In genomic region chr7:73674468-73675124, GRCh38 we compare ENCODE assay signal across 19 cellular contexts. TPM values are rescaled to one million over a fixed set of nuclear protein-coding genes. Genes with fewer than 3 reads are reported as not detected.
DNase-seq lines count a peak whose midpoint lies in the region; ATAC-seq, FAIRE-seq and TF ChIP-seq lines count a peak whose summit lies in the region.
"Had no signal": no experiment of that assay in that cellular context is flagged by ENCODE, and none has a peak within 500 bp of the region (broad histone marks: within the 10 kb centered on the region; RNA-seq: fewer than 3 reads in every experiment).

No MANE protein-coding gene starts in this region.

- H3K79me2 ChIP-seq in astrocyte (ENCODE audit: insufficient read depth, low read length), result peaks cover 15% of the 10 kb centered on the region
- H3K79me2 ChIP-seq in HepG2 (ENCODE audit: insufficient read depth, low read length), result peaks cover 2% of the 10 kb centered on the region

- peak overlapping the region; percentile 66 for H3K27ac Mint-ChIP-seq in astrocyte (ENCODE audit: unreplicated experiment)
- H3K27ac Mint-ChIP-seq in stimulated activated effector memory CD8-positive, alpha-beta T cell treated with anti-CD3 and anti-CD28 coated beads, Interleukin-12 subunit alpha, Interleukin-12 subunit beta, amount 100 ng/mL, for 72 hours, result peak overlapping the region; percentile 20
- H3K27ac Mint-ChIP-seq in naive thymus-derived CD8-positive, alpha-beta T cell, result peak overlapping the region in 1 of 10 donors; percentile 5
- H3K27ac Mint-ChIP-seq: CD4-positive, CD25-positive, alpha-beta regulatory T cell; GM23338; IgD-negative memory B cell had no signal

- peaks cover 23% of the 10 kb centered on the region for H3K36me3 Mint-ChIP-seq in astrocyte (ENCODE audit: low read depth, unreplicated experiment)
- H3K36me3 Mint-ChIP-seq in stimulated activated effector memory CD8-positive, alpha-beta T cell treated with anti-CD3 and anti-CD28 coated beads, Interleukin-12 subunit alpha, Interleukin-12 subunit beta, amount 100 ng/mL, for 72 hours, result peaks cover 20% of the 10 kb centered on the region
- H3K36me3 Mint-ChIP-seq in naive thymus-derived CD8-positive, alpha-beta T cell, result peaks cover 0 to 21% (median 16%) of the 10 kb centered on the region in 3 donors
- H3K36me3 Mint-ChIP-seq: IgD-negative memory B cell had no signal

- no peak overlapping the region for H3K4me3 ChIP-seq in A673 (ENCODE audit: low read depth, low read length, poor library complexity, severe bottlenecking)
- H3K4me3 ChIP-seq in astrocyte (ENCODE audit: insufficient read depth, low read depth, low read length), result no peak overlapping the region
- no peak overlapping the region for H3K4me3 ChIP-seq in HepG2 (replicated peaks in 1 of 3; ENCODE audit: insufficient read depth in 1 of 3, low read depth in 2 of 3, low read length in 3 of 3)
- H3K4me3 ChIP-seq: GM23338 had no signal

- H3K4me3 Mint-ChIP-seq in astrocyte (ENCODE audit: unreplicated experiment), result no peak overlapping the region
- no peak overlapping the region for H3K4me3 Mint-ChIP-seq in stimulated activated effector memory CD8-positive, alpha-beta T cell treated with anti-CD3 and anti-CD28 coated beads, Interleukin-12 subunit alpha, Interleukin-12 subunit beta, amount 100 ng/mL, for 72 hours
- H3K4me3 Mint-ChIP-seq in naive thymus-derived CD8-positive, alpha-beta T cell, result no peak overlapping the region
- H3K4me3 Mint-ChIP-seq: CD4-positive, CD25-positive, alpha-beta regulatory T cell; CD8-positive, alpha-beta memory T cell; GM23338; IgD-negative memory B cell had no signal

- H3K27ac ChIP-seq in A673 (ENCODE audit: low read depth, low read length, poor library complexity, severe bottlenecking) (peak overlapping the region; percentile 37), astrocyte (ENCODE audit: low read depth, low read length) (no peak overlapping the region), HepG2 (ENCODE audit: extremely low read length, insufficient read depth, low read length) (no peak overlapping the region)

- TF ChIP-seq POLR2A in HepG2 (IDR thresholded peaks at IDR 0.05; ENCODE audit: insufficient read depth in 1 of 2, low read depth in 2 of 2, low read length in 2 of 2), result no peak

- in situ Hi-C loops in HepG2 (cut with HindIII; ENCODE audit: extremely low pct_ligation_motif_present, low pct_unique_long_range_greater_than_20kb), result no loop called here

- no peak for FAIRE-seq in astrocyte (lab: Jason Lieb, UNC)
- no peak for FAIRE-seq in HepG2 (lab: Jason Lieb, UNC)
- FAIRE-seq: H54, HTR-8/SVneo had no signal

- H3K4me1 ChIP-seq in A673 (ENCODE audit: insufficient read depth, low read length, poor library complexity, severe bottlenecking) (no peaks in the 10 kb centered on the region), astrocyte (ENCODE audit: insufficient read depth, low read length) (no peaks in the 10 kb centered on the region), HepG2 (ENCODE audit: insufficient read depth, low read length) (peaks cover 27% of the 10 kb centered on the region)
- H3K4me1 ChIP-seq: BE2C had no signal

- H3K27me3 Mint-ChIP-seq in astrocyte (ENCODE audit: low read depth, unreplicated experiment), result no peaks in the 10 kb centered on the region
- peaks cover 0 to 2% (median 0%) of the 10 kb centered on the region in 5 donors for H3K27me3 Mint-ChIP-seq in naive thymus-derived CD8-positive, alpha-beta T cell
- H3K27me3 Mint-ChIP-seq: CD8-positive, alpha-beta memory T cell had no signal

- H3K27me3 ChIP-seq in A673 (replicated peaks; ENCODE audit: insufficient read depth, low read depth, low read length, poor library complexity), result no peaks in the 10 kb centered on the region
- no peaks in the 10 kb centered on the region for H3K27me3 ChIP-seq in astrocyte (ENCODE audit: insufficient read depth, low read length)
- H3K27me3 ChIP-seq in HepG2 (ENCODE audit: control insufficient read depth in 1 of 2, insufficient read depth in 2 of 2, low read length in 2 of 2), result no peaks in the 10 kb centered on the region
- H3K27me3 ChIP-seq: BE2C had no signal

- TF ChIP-seq RAD21 in HepG2 (CRISPR knock-in tag; IDR thresholded peaks at IDR 0.05), result no peak

- H2AFZ ChIP-seq in astrocyte (ENCODE audit: low read depth, low read length) (no peak overlapping the region), HepG2 (ENCODE audit: low read length) (no peak overlapping the region)
- H2AFZ ChIP-seq: GM23338 had no signal

- no CpG with 5 or more reads among the region's 1 CpG for WGBS in HepG2 (ENCODE audit: low lambda C conversion rate)

- peaks cover 2% of the 10 kb centered on the region for H3K4me1 Mint-ChIP-seq in astrocyte (ENCODE audit: low read depth, unreplicated experiment)
- no peaks in the 10 kb centered on the region for H3K4me1 Mint-ChIP-seq in stimulated activated effector memory CD8-positive, alpha-beta T cell treated with anti-CD3 and anti-CD28 coated beads, Interleukin-12 subunit alpha, Interleukin-12 subunit beta, amount 100 ng/mL, for 72 hours
- peaks cover 0 to 6% (median 1%) of the 10 kb centered on the region in 4 donors for H3K4me1 Mint-ChIP-seq in naive thymus-derived CD8-positive, alpha-beta T cell

- H4K20me1 ChIP-seq in astrocyte (ENCODE audit: insufficient read depth, low read length) (peaks cover 23% of the 10 kb centered on the region), HepG2 (ENCODE audit: insufficient read depth, low read length) (no peaks in the 10 kb centered on the region)

- CTCF ChIA-PET in A673 (lab: Charles Lee), result no interaction called here
- CTCF ChIA-PET in HepG2 (lab: Yijun Ruan, JAX; ENCODE audit: low intra/inter-chr PET ratio, low total read pairs), result no interaction called here

- TF ChIP-seq EP300 in HepG2 (IDR thresholded peaks at IDR 0.05; ENCODE audit: low read depth in 2 of 2, low read length in 2 of 2), result no peak
- TF ChIP-seq EP300 in HepG2 (CRISPR knock-in tag; IDR thresholded peaks at IDR 0.05; ENCODE audit: borderline replicate concordance), result no peak

- DNase-seq in A673 (ENCODE audit: low spot score) (no peak), astrocyte (ENCODE audit: low read depth) (no peak), HepG2 (ENCODE audit: low spot score) (no peak), cortex of kidney (lab: John Stamatoyannopoulos, UW) (no peak)
- DNase-seq in stimulated activated effector memory CD8-positive, alpha-beta T cell treated with anti-CD3 and anti-CD28 coated beads, Interleukin-12 subunit alpha, Interleukin-12 subunit beta, amount 100 ng/mL, for 72 hours (ENCODE audit: low spot score in 2 of 2), result no peak
- DNase-seq in activated effector memory CD4-positive, alpha-beta T cell treated with Interleukin-2 at 50 U/mL for 16 hours, result no peak
- no peak for DNase-seq in naive thymus-derived CD8-positive, alpha-beta T cell
- DNase-seq: ACHN; BE2C; C1 segment of cervical spinal cord; CD4-positive, CD25-positive, alpha-beta regulatory T cell; CD8-positive, alpha-beta memory T cell; COR-L47; HCEC 1CT had no signal

- BruUV-seq in A673 (replicated peaks; lab: Mats Ljungman, UMichigan), result no TSS peak
- no TSS peak for BruUV-seq in HepG2 (replicated peaks; lab: Mats Ljungman, UMichigan)

- no peak overlapping the region for H3K4me2 ChIP-seq in astrocyte (ENCODE audit: low read length)
- H3K4me2 ChIP-seq in HepG2 (ENCODE audit: low read depth, low read length), result no peak overlapping the region
- H3K4me2 ChIP-seq: GM23338 had no signal

- TF ChIP-seq CTCF in A673 (conservative IDR thresholded peaks at IDR 0.05; ENCODE audit: low read depth, low read length) (no peak), astrocyte (IDR thresholded peaks at IDR 0.05; ENCODE audit: insufficient read depth, low read depth, low read length) (no peak), HepG2 (CRISPR knock-in tag; IDR thresholded peaks at IDR 0.05) (no peak)

- H3K9ac ChIP-seq in astrocyte (ENCODE audit: low read length) (no peak overlapping the region), HepG2 (ENCODE audit: insufficient read depth, low read depth, low read length) (no peak overlapping the region)

- H3K36me3 ChIP-seq in A673 (ENCODE audit: insufficient read depth, low read length, poor library complexity, severe bottlenecking) (peaks cover 6% of the 10 kb centered on the region), astrocyte (ENCODE audit: insufficient read depth, low read length) (no peaks in the 10 kb centered on the region), HepG2 (replicated peaks in 1 of 2; ENCODE audit: control insufficient read depth in 1 of 2, insufficient read depth in 2 of 2, low read length in 2 of 2) (peaks cover 0 to 2% of the 10 kb centered on the region in 2 experiments; a peak in 1 of 5 replicates)

- intact Hi-C loops in A673 (cut with micrococcal nuclease; ENCODE audit: unreplicated experiment) (no loop called here), HepG2 (cut with micrococcal nuclease; ENCODE audit: unreplicated experiment) (no loop called here)

- POLR2A ChIA-PET in A673 (lab: Charles Lee; ENCODE audit: low non-redundant PET), result no interaction called here
- POLR2A ChIA-PET in HepG2 (lab: Yijun Ruan, JAX), result no interaction called here
- POLR2A ChIA-PET in naive thymus-derived CD8-positive, alpha-beta T cell (lab: Charles Lee), result interaction anchor here (0.6 to 0.7 kb wide), 2 partner anchors 167 to 847 kb away, joined by 3 to 4 read pairs; no protein-coding TSS in a partner anchor

- no peaks in the 10 kb centered on the region for H3K9me3 Mint-ChIP-seq in astrocyte (ENCODE audit: unreplicated experiment)
- no peaks in the 10 kb centered on the region for H3K9me3 Mint-ChIP-seq in stimulated activated effector memory CD8-positive, alpha-beta T cell treated with anti-CD3 and anti-CD28 coated beads, Interleukin-12 subunit alpha, Interleukin-12 subunit beta, amount 100 ng/mL, for 72 hours
- H3K9me3 Mint-ChIP-seq in naive thymus-derived CD8-positive, alpha-beta T cell, result no peaks in the 10 kb centered on the region
- H3K9me3 Mint-ChIP-seq: CD8-positive, alpha-beta memory T cell; GM23338; IgD-negative memory B cell had no signal

- H3K9me3 ChIP-seq in A673 (ENCODE audit: low read depth, low read length, poor library complexity, severe bottlenecking) (no peaks in the 10 kb centered on the region), astrocyte (ENCODE audit: insufficient read depth, low read depth, low read length) (no peaks in the 10 kb centered on the region), HepG2 (ENCODE audit: low read length) (no peaks in the 10 kb centered on the region)
- H3K9me3 ChIP-seq: BE2C had no signal

- no peak for ATAC-seq in HepG2
- no peak for ATAC-seq in stimulated activated effector memory CD8-positive, alpha-beta T cell treated with anti-CD3 and anti-CD28 coated beads, Interleukin-12 subunit alpha, Interleukin-12 subunit beta, amount 100 ng/mL, for 72 hours
- no peak for ATAC-seq in naive thymus-derived CD8-positive, alpha-beta T cell
- ATAC-seq: GM23338 had no signal

RNA-seq across cellular contexts. Expression of gene VPS37D, which starts 7.0 kb away (rescaled TPM):
- total RNA-seq in A673 (2021), result 8.7 and 10.1 TPM in 2 replicates
- total RNA-seq in astrocyte, result 2.9 and 3.6 TPM in 2 replicates
- 4.9 and 6.3 TPM in 2 replicates for total RNA-seq in HepG2 (2016; rRNA removed; fragmentation: Illumina TruSeq; extraction: Trizol)
- 7.4 and 7.8 TPM in 2 replicates for total RNA-seq in HepG2 (2016; cell fraction: cytosol; rRNA removed; fragmentation: Illumina TruSeq; extraction: Trizol; ENCODE audit: low read depth)
- 5.1 and 6.3 TPM in 2 replicates for total RNA-seq in HepG2 (2016; cell fraction: insoluble cytoplasmic fraction; rRNA removed; fragmentation: Illumina TruSeq; extraction: Trizol)
- 11.3 and 11.5 TPM in 2 replicates for total RNA-seq in HepG2 (2016; cell fraction: membrane; rRNA removed; fragmentation: Illumina TruSeq; extraction: Trizol)
- total RNA-seq in HepG2 (2016; cell fraction: nucleus; rRNA removed; fragmentation: Illumina TruSeq; extraction: Trizol), result 3.3 and 3.9 TPM in 2 replicates
- polyA plus RNA-seq in HepG2 (2011; rRNA removed), result 3.8 and 5.7 TPM in 2 replicates
- 3.8 and 5.1 TPM in 2 replicates for polyA plus RNA-seq in HepG2 (2011; cell fraction: cytosol; rRNA removed)
- polyA plus RNA-seq in HepG2 (2011; cell fraction: nucleus; rRNA removed), result 11.9 and 15.2 TPM in 2 replicates
- 5.1 and 5.6 TPM in 2 replicates for polyA plus RNA-seq in HepG2 (2012)
- polyA plus RNA-seq in HepG2 (2016; cell fraction: cytosol; fragmentation: Illumina TruSeq; extraction: Trizol; ENCODE audit: low read depth), result 5.8 and 6.7 TPM in 2 replicates
- 4.4 and 4.5 TPM in 2 replicates for polyA plus RNA-seq in HepG2 (2016; cell fraction: insoluble cytoplasmic fraction; fragmentation: Illumina TruSeq; extraction: Trizol; ENCODE audit: low read depth)
- polyA plus RNA-seq in HepG2 (2016; cell fraction: membrane; fragmentation: Illumina TruSeq; extraction: Trizol; ENCODE audit: low read depth), result 7.2 and 7.6 TPM in 2 replicates
- polyA plus RNA-seq in HepG2 (2016; cell fraction: nucleus; fragmentation: Illumina TruSeq; extraction: Trizol; ENCODE audit: insufficient read depth, low read depth), result 8.1 and 8.8 TPM in 2 replicates
- polyA minus RNA-seq in HepG2 (2011; rRNA and poly(A)+ RNA removed; ENCODE audit: low replicate concordance), result 0.37 and 3.2 TPM in 2 replicates
- 2.4 and 2.6 TPM in 2 replicates for polyA minus RNA-seq in HepG2 (2011; cell fraction: cytosol; rRNA and poly(A)+ RNA removed)
- polyA minus RNA-seq in HepG2 (2011; cell fraction: nucleus; rRNA and poly(A)+ RNA removed), result 0.90 and 1.5 TPM in 2 replicates
- 1 to 10 TPM in 1 of 2 experiments, under 1 TPM in 1; 0.63 to 1.0 TPM for total RNA-seq in naive thymus-derived CD8-positive, alpha-beta T cell
- polyA plus RNA-seq in naive thymus-derived CD8-positive, alpha-beta T cell, result under 1 TPM in 2 of 3 donors, not detected in 1; 0.14 to 0.30 TPM

RNA-seq across cellular contexts. Expression of gene DNAJC30, which starts 8.7 kb away (rescaled TPM):
- 11.1 and 11.8 TPM in 2 replicates for total RNA-seq in A673 (2021)
- total RNA-seq in astrocyte, result 10.5 and 11.0 TPM in 2 replicates
- total RNA-seq in HepG2 (2016; rRNA removed; fragmentation: Illumina TruSeq; extraction: Trizol), result 3.0 and 3.3 TPM in 2 replicates
- total RNA-seq in HepG2 (2016; cell fraction: cytosol; rRNA removed; fragmentation: Illumina TruSeq; extraction: Trizol; ENCODE audit: low read depth), result 1.3 TPM in 2 replicates
- 2.7 and 3.2 TPM in 2 replicates for total RNA-seq in HepG2 (2016; cell fraction: insoluble cytoplasmic fraction; rRNA removed; fragmentation: Illumina TruSeq; extraction: Trizol)
- total RNA-seq in HepG2 (2016; cell fraction: membrane; rRNA removed; fragmentation: Illumina TruSeq; extraction: Trizol), result 2.5 and 2.7 TPM in 2 replicates
- total RNA-seq in HepG2 (2016; cell fraction: nucleus; rRNA removed; fragmentation: Illumina TruSeq; extraction: Trizol), result 2.6 and 2.8 TPM in 2 replicates
- polyA plus RNA-seq in HepG2 (2011; rRNA removed), result 3.5 and 3.8 TPM in 2 replicates
- 3.7 and 5.6 TPM in 2 replicates for polyA plus RNA-seq in HepG2 (2011; cell fraction: cytosol; rRNA removed)
- 3.5 and 4.4 TPM in 2 replicates for polyA plus RNA-seq in HepG2 (2011; cell fraction: nucleus; rRNA removed)
- polyA plus RNA-seq in HepG2 (2012), result 2.0 and 4.5 TPM in 2 replicates
- polyA plus RNA-seq in HepG2 (2016; cell fraction: cytosol; fragmentation: Illumina TruSeq; extraction: Trizol; ENCODE audit: low read depth), result 1.9 and 2.1 TPM in 2 replicates
- polyA plus RNA-seq in HepG2 (2016; cell fraction: insoluble cytoplasmic fraction; fragmentation: Illumina TruSeq; extraction: Trizol; ENCODE audit: low read depth), result 7.7 and 7.8 TPM in 2 replicates
- 3.1 and 3.6 TPM in 2 replicates for polyA plus RNA-seq in HepG2 (2016; cell fraction: membrane; fragmentation: Illumina TruSeq; extraction: Trizol; ENCODE audit: low read depth)
- 5.6 and 6.4 TPM in 2 replicates for polyA plus RNA-seq in HepG2 (2016; cell fraction: nucleus; fragmentation: Illumina TruSeq; extraction: Trizol; ENCODE audit: insufficient read depth, low read depth)
- polyA minus RNA-seq in HepG2 (2011; rRNA and poly(A)+ RNA removed; ENCODE audit: low replicate concordance), result 8.4 and 10.1 TPM in 2 replicates
- polyA minus RNA-seq in HepG2 (2011; cell fraction: cytosol; rRNA and poly(A)+ RNA removed), result 2.0 and 3.3 TPM in 2 replicates
- 7.7 and 9.3 TPM in 2 replicates for polyA minus RNA-seq in HepG2 (2011; cell fraction: nucleus; rRNA and poly(A)+ RNA removed)
- total RNA-seq in naive thymus-derived CD8-positive, alpha-beta T cell, result 10 to 100 TPM; 22.1 to 23.7 TPM
- polyA plus RNA-seq in naive thymus-derived CD8-positive, alpha-beta T cell, result 10 to 100 TPM; 10.1 to 13.3 (median 11.9) TPM

RNA-seq across cellular contexts. Expression of gene BUD23, which starts 8.8 kb away (rescaled TPM):
- total RNA-seq in A673 (2021) (133 and 138 TPM in 2 replicates), astrocyte (68.3 and 73.1 TPM in 2 replicates), HepG2 (2016; rRNA removed; fragmentation: Illumina TruSeq; extraction: Trizol) (37.5 and 47.5 TPM in 2 replicates)
- total RNA-seq in HepG2 (2016; cell fraction: cytosol; rRNA removed; fragmentation: Illumina TruSeq; extraction: Trizol; ENCODE audit: low read depth), result 25.0 and 27.0 TPM in 2 replicates
- 37.7 and 52.7 TPM in 2 replicates for total RNA-seq in HepG2 (2016; cell fraction: insoluble cytoplasmic fraction; rRNA removed; fragmentation: Illumina TruSeq; extraction: Trizol)
- 22.7 and 27.6 TPM in 2 replicates for total RNA-seq in HepG2 (2016; cell fraction: membrane; rRNA removed; fragmentation: Illumina TruSeq; extraction: Trizol)
- total RNA-seq in HepG2 (2016; cell fraction: nucleus; rRNA removed; fragmentation: Illumina TruSeq; extraction: Trizol), result 36.5 and 38.0 TPM in 2 replicates
- 50.3 and 54.5 TPM in 2 replicates for polyA plus RNA-seq in HepG2 (2011; rRNA removed)
- polyA plus RNA-seq in HepG2 (2011; cell fraction: cytosol; rRNA removed), result 57.5 and 59.3 TPM in 2 replicates
- polyA plus RNA-seq in HepG2 (2011; cell fraction: nucleus; rRNA removed), result 61.1 and 71.4 TPM in 2 replicates
- 39.8 and 49.3 TPM in 2 replicates for polyA plus RNA-seq in HepG2 (2012)
- polyA plus RNA-seq in HepG2 (2016; cell fraction: cytosol; fragmentation: Illumina TruSeq; extraction: Trizol; ENCODE audit: low read depth), result 23.2 and 24.2 TPM in 2 replicates
- polyA plus RNA-seq in HepG2 (2016; cell fraction: insoluble cytoplasmic fraction; fragmentation: Illumina TruSeq; extraction: Trizol; ENCODE audit: low read depth), result 54.9 and 56.3 TPM in 2 replicates
- 27.2 and 30.8 TPM in 2 replicates for polyA plus RNA-seq in HepG2 (2016; cell fraction: membrane; fragmentation: Illumina TruSeq; extraction: Trizol; ENCODE audit: low read depth)
- 97.8 and 98.1 TPM in 2 replicates for polyA plus RNA-seq in HepG2 (2016; cell fraction: nucleus; fragmentation: Illumina TruSeq; extraction: Trizol; ENCODE audit: insufficient read depth, low read depth)
- polyA minus RNA-seq in HepG2 (2011; rRNA and poly(A)+ RNA removed; ENCODE audit: low replicate concordance), result 20.0 and 77.8 TPM in 2 replicates
- 9.4 and 16.6 TPM in 2 replicates for polyA minus RNA-seq in HepG2 (2011; cell fraction: cytosol; rRNA and poly(A)+ RNA removed)
- 14.7 and 15.2 TPM in 2 replicates for polyA minus RNA-seq in HepG2 (2011; cell fraction: nucleus; rRNA and poly(A)+ RNA removed)
- 10 to 100 TPM; 67.2 to 69.7 TPM for total RNA-seq in naive thymus-derived CD8-positive, alpha-beta T cell
- 100 to 1,000 TPM; 123 to 139 (median 136) TPM for polyA plus RNA-seq in naive thymus-derived CD8-positive, alpha-beta T cell

RNA-seq across cellular contexts. Expression of gene STX1A, which starts 44.9 kb away (rescaled TPM):
- total RNA-seq in A673 (2021), result 37.8 and 47.1 TPM in 2 replicates
- total RNA-seq in astrocyte, result 15.0 and 19.7 TPM in 2 replicates
- 2.9 and 6.1 TPM in 2 replicates for total RNA-seq in HepG2 (2016; rRNA removed; fragmentation: Illumina TruSeq; extraction: Trizol)
- 1.3 and 1.8 TPM in 2 replicates for total RNA-seq in HepG2 (2016; cell fraction: cytosol; rRNA removed; fragmentation: Illumina TruSeq; extraction: Trizol; ENCODE audit: low read depth)
- total RNA-seq in HepG2 (2016; cell fraction: insoluble cytoplasmic fraction; rRNA removed; fragmentation: Illumina TruSeq; extraction: Trizol), result 3.3 and 5.7 TPM in 2 replicates
- 2.4 and 4.1 TPM in 2 replicates for total RNA-seq in HepG2 (2016; cell fraction: membrane; rRNA removed; fragmentation: Illumina TruSeq; extraction: Trizol)
- 6.6 and 10.3 TPM in 2 replicates for total RNA-seq in HepG2 (2016; cell fraction: nucleus; rRNA removed; fragmentation: Illumina TruSeq; extraction: Trizol)
- 12.2 and 14.8 TPM in 2 replicates for polyA plus RNA-seq in HepG2 (2011; rRNA removed)
- polyA plus RNA-seq in HepG2 (2011; cell fraction: cytosol; rRNA removed), result 5.3 and 6.0 TPM in 2 replicates
- 75.2 and 75.4 TPM in 2 replicates for polyA plus RNA-seq in HepG2 (2011; cell fraction: nucleus; rRNA removed)
- 8.5 and 18.8 TPM in 2 replicates for polyA plus RNA-seq in HepG2 (2012)
- 0.94 and 1.4 TPM in 2 replicates for polyA plus RNA-seq in HepG2 (2016; cell fraction: cytosol; fragmentation: Illumina TruSeq; extraction: Trizol; ENCODE audit: low read depth)
- polyA plus RNA-seq in HepG2 (2016; cell fraction: insoluble cytoplasmic fraction; fragmentation: Illumina TruSeq; extraction: Trizol; ENCODE audit: low read depth), result 3.1 and 4.5 TPM in 2 replicates
- polyA plus RNA-seq in HepG2 (2016; cell fraction: membrane; fragmentation: Illumina TruSeq; extraction: Trizol; ENCODE audit: low read depth), result 2.3 and 2.5 TPM in 2 replicates
- polyA plus RNA-seq in HepG2 (2016; cell fraction: nucleus; fragmentation: Illumina TruSeq; extraction: Trizol; ENCODE audit: insufficient read depth, low read depth), result 26.8 and 37.4 TPM in 2 replicates
- polyA minus RNA-seq in HepG2 (2011; rRNA and poly(A)+ RNA removed; ENCODE audit: low replicate concordance), result 5.2 and 10.7 TPM in 2 replicates
- 1.7 and 3.1 TPM in 2 replicates for polyA minus RNA-seq in HepG2 (2011; cell fraction: cytosol; rRNA and poly(A)+ RNA removed)
- polyA minus RNA-seq in HepG2 (2011; cell fraction: nucleus; rRNA and poly(A)+ RNA removed), result 12.8 and 13.4 TPM in 2 replicates
- 1 to 10 TPM; 5.7 to 7.8 TPM for total RNA-seq in naive thymus-derived CD8-positive, alpha-beta T cell
- polyA plus RNA-seq in naive thymus-derived CD8-positive, alpha-beta T cell, result 1 to 10 TPM in 2 of 3 donors, under 1 TPM in 1; 0.69 to 2.2 (median 2.1) TPM

RNA-seq across cellular contexts. Expression of gene MLXIPL, which starts 50.3 kb away (rescaled TPM):
- total RNA-seq in A673 (2021), result 17.4 and 20.6 TPM in 2 replicates
- total RNA-seq in astrocyte, result 0.41 TPM in 1 of 2 replicates, not detected in the other
- 17.2 and 51.6 TPM in 2 replicates for total RNA-seq in HepG2 (2016; rRNA removed; fragmentation: Illumina TruSeq; extraction: Trizol)
- total RNA-seq in HepG2 (2016; cell fraction: cytosol; rRNA removed; fragmentation: Illumina TruSeq; extraction: Trizol; ENCODE audit: low read depth), result 27.0 and 29.0 TPM in 2 replicates
- 18.9 and 53.8 TPM in 2 replicates for total RNA-seq in HepG2 (2016; cell fraction: insoluble cytoplasmic fraction; rRNA removed; fragmentation: Illumina TruSeq; extraction: Trizol)
- 21.9 and 22.1 TPM in 2 replicates for total RNA-seq in HepG2 (2016; cell fraction: membrane; rRNA removed; fragmentation: Illumina TruSeq; extraction: Trizol)
- 81.2 and 99.5 TPM in 2 replicates for total RNA-seq in HepG2 (2016; cell fraction: nucleus; rRNA removed; fragmentation: Illumina TruSeq; extraction: Trizol)
- polyA plus RNA-seq in HepG2 (2011; rRNA removed), result 60.1 and 66.2 TPM in 2 replicates
- polyA plus RNA-seq in HepG2 (2011; cell fraction: cytosol; rRNA removed), result 5.9 and 8.8 TPM in 2 replicates
- 568 and 629 TPM in 2 replicates for polyA plus RNA-seq in HepG2 (2011; cell fraction: nucleus; rRNA removed)
- 128 and 152 TPM in 2 replicates for polyA plus RNA-seq in HepG2 (2012)
- 6.4 and 8.2 TPM in 2 replicates for polyA plus RNA-seq in HepG2 (2016; cell fraction: cytosol; fragmentation: Illumina TruSeq; extraction: Trizol; ENCODE audit: low read depth)
- 30.7 and 38.6 TPM in 2 replicates for polyA plus RNA-seq in HepG2 (2016; cell fraction: insoluble cytoplasmic fraction; fragmentation: Illumina TruSeq; extraction: Trizol; ENCODE audit: low read depth)
- 8.2 and 12.6 TPM in 2 replicates for polyA plus RNA-seq in HepG2 (2016; cell fraction: membrane; fragmentation: Illumina TruSeq; extraction: Trizol; ENCODE audit: low read depth)
- 647 and 722 TPM in 2 replicates for polyA plus RNA-seq in HepG2 (2016; cell fraction: nucleus; fragmentation: Illumina TruSeq; extraction: Trizol; ENCODE audit: insufficient read depth, low read depth)
- polyA minus RNA-seq in HepG2 (2011; rRNA and poly(A)+ RNA removed; ENCODE audit: low replicate concordance), result 6.4 and 30.3 TPM in 2 replicates
- 11.7 and 11.8 TPM in 2 replicates for polyA minus RNA-seq in HepG2 (2011; cell fraction: cytosol; rRNA and poly(A)+ RNA removed)
- polyA minus RNA-seq in HepG2 (2011; cell fraction: nucleus; rRNA and poly(A)+ RNA removed), result 59.6 and 87.7 TPM in 2 replicates
- not detected for total RNA-seq in naive thymus-derived CD8-positive, alpha-beta T cell
- polyA plus RNA-seq in naive thymus-derived CD8-positive, alpha-beta T cell, result not detected
- total RNA-seq: A172; CD4-positive, CD25-positive, alpha-beta regulatory T cell; CD8-positive, alpha-beta memory T cell had no signal
- polyA plus RNA-seq: CD4-positive, CD25-positive, alpha-beta regulatory T cell; CD8-positive, alpha-beta memory T cell; IgD-negative memory B cell had no signal
